8 cellular contexts compared by ENCODE assay signal in genomic region chr4:5998333-5998936, GRCh38. TPM values are rescaled to one million over a fixed set of nuclear protein-coding genes. Genes with fewer than 3 reads are reported as not detected.
A peak's percentile ranks its signal among the peaks of the same experiment; 100 is the strongest.
DNase-seq lines count a peak whose midpoint lies in the region; ATAC-seq and TF ChIP-seq lines count a peak whose summit lies in the region.

No MANE protein-coding gene starts in this region.

- H3K4me1 Mint-ChIP-seq in Caco-2 (ENCODE audit: low read depth, unreplicated experiment) = no peaks in the 10 kb centered on the region
- no peaks in the 10 kb centered on the region for H3K4me1 Mint-ChIP-seq in activated naive CD4-positive, alpha-beta T cell treated with anti-CD3 and anti-CD28 coated beads for 36 hours (ENCODE audit: low read depth)

- no peaks in the 10 kb centered on the region for H3K36me3 ChIP-seq in Caco-2 (ENCODE audit: control insufficient read depth, insufficient read depth, low read length)
- H3K36me3 ChIP-seq in Panc1 (ENCODE audit: control insufficient read depth, insufficient read depth, low read length) = no peaks in the 10 kb centered on the region

- H3K4me3 ChIP-seq in Caco-2 (ENCODE audit: low read depth, low read length) (no peak overlapping the region), Panc1 (ENCODE audit: low read depth in 2 of 2, low read length in 2 of 2) (no peak overlapping the region)

- intact Hi-C loops in Caco-2 (cut with micrococcal nuclease; ENCODE audit: unreplicated experiment) = loop anchor here (10.0 kb wide), 1 partner anchor 326 kb away; no protein-coding TSS in a partner anchor
- intact Hi-C loops in Panc1 (cut with micrococcal nuclease; ENCODE audit: unreplicated experiment) = loop anchor here (1.0 kb wide), 1 partner anchor 89 kb away; no protein-coding TSS in a partner anchor
- intact Hi-C loops in activated naive CD4-positive, alpha-beta T cell treated with anti-CD3 and anti-CD28 coated beads for 36 hours (cut with micrococcal nuclease) = loop anchor here (1.0 kb wide), 2 partner anchors 252 to 329 kb away; no protein-coding TSS in a partner anchor
- intact Hi-C loops in head of caudate nucleus (cut with DNase I) = loop anchor here (5.0 kb wide), 1 partner anchor 329 kb away; no protein-coding TSS in a partner anchor

- peaks cover 7% of the 10 kb centered on the region for H3K27me3 Mint-ChIP-seq in Caco-2 (ENCODE audit: insufficient read depth, unreplicated experiment)
- H3K27me3 Mint-ChIP-seq in activated naive CD4-positive, alpha-beta T cell treated with anti-CD3 and anti-CD28 coated beads for 36 hours (ENCODE audit: low read depth) = peaks cover 7% of the 10 kb centered on the region

- H3K9me3 ChIP-seq in Caco-2 (no peaks in the 10 kb centered on the region), Panc1 (ENCODE audit: control insufficient read depth, insufficient read depth, low read depth, low read length) (no peaks in the 10 kb centered on the region)

- in situ Hi-C loops in Panc1 (cut with HindIII; ENCODE audit: low pct_unique_long_range_greater_than_20kb, low sequenced_read_pairs) = no loop called here

- H3K4me1 ChIP-seq in Caco-2 (no peaks in the 10 kb centered on the region), Panc1 (ENCODE audit: control insufficient read depth, insufficient read depth, low read length) (no peaks in the 10 kb centered on the region)

- BruUV-seq in Caco-2 (replicated peaks; lab: Mats Ljungman, UMichigan) (no TSS peak), Panc1 (replicated peaks; lab: Mats Ljungman, UMichigan) (no TSS peak)

- no peaks in the 10 kb centered on the region for H3K27me3 ChIP-seq in Caco-2 (replicated peaks; ENCODE audit: control insufficient read depth, insufficient read depth, low read length)
- H3K27me3 ChIP-seq in Panc1 (ENCODE audit: control insufficient read depth, insufficient read depth, low read length) = no peaks in the 10 kb centered on the region

- H3K27ac ChIP-seq in Panc1 (ENCODE audit: low read length) = no peak overlapping the region

- POLR2A ChIA-PET in Caco-2 (lab: Charles Lee) = no interaction called here
- POLR2A ChIA-PET in Panc1 (lab: Charles Lee) = no interaction called here

- H3K4me3 Mint-ChIP-seq in Caco-2 (ENCODE audit: unreplicated experiment) = no peak overlapping the region
- H3K4me3 Mint-ChIP-seq in activated naive CD4-positive, alpha-beta T cell treated with anti-CD3 and anti-CD28 coated beads for 36 hours = no peak overlapping the region

- ATAC-seq in GM19372 (IDR thresholded peaks at IDR 0.05; ENCODE audit: low read depth, unreplicated experiment) (peak; percentile 84), Panc1 (peak; percentile 93), GM21737 (IDR thresholded peaks at IDR 0.05; ENCODE audit: unreplicated experiment) (no peak)

- TF ChIP-seq CTCF in Caco-2 (IDR thresholded peaks at IDR 0.05; ENCODE audit: insufficient read depth in 1 of 2, low read depth in 1 of 2, low read length in 1 of 2, severe bottlenecking in 1 of 2, unreplicated experiment in 1 of 2) (peak; percentile 80 to 90), Panc1 (IDR thresholded peaks at IDR 0.05) (peak; percentile 94)

- H3K36me3 Mint-ChIP-seq in Caco-2 (ENCODE audit: insufficient read depth, unreplicated experiment) = no peaks in the 10 kb centered on the region
- no peaks in the 10 kb centered on the region for H3K36me3 Mint-ChIP-seq in activated naive CD4-positive, alpha-beta T cell treated with anti-CD3 and anti-CD28 coated beads for 36 hours (ENCODE audit: low read depth)

- peak; percentile 63 to 65 for DNase-seq in Caco-2
- peak; percentile 58 for DNase-seq in HT1080 (ENCODE audit: low read depth)
- peak; percentile 41 for DNase-seq in Panc1 (ENCODE audit: low read depth, low spot score)
- peak; percentile 55 for DNase-seq in activated naive CD4-positive, alpha-beta T cell treated with anti-CD3 and anti-CD28 coated beads for 36 hours
- DNase-seq in head of caudate nucleus = peak; percentile 51 to 89 (median 75)
- peak; percentile 69 for DNase-seq in pons (ENCODE audit: low spot score)

- CTCF ChIA-PET in Caco-2 (lab: Charles Lee) (interaction anchor here (0.6 to 1.6 kb wide), 6 partner anchors 12 to 89 kb away, joined by 3 to 10 read pairs (median 3); no protein-coding TSS in a partner anchor), Panc1 (lab: Charles Lee) (interaction anchor here (0.6 to 1.4 kb wide), 5 partner anchors 41 to 333 kb away, joined by 3 to 5 read pairs (median 4); no protein-coding TSS in a partner anchor)
- CTCF ChIA-PET in activated naive CD4-positive, alpha-beta T cell treated with anti-CD3 and anti-CD28 coated beads for 36 hours (lab: Charles Lee) = interaction anchor here (0.6 to 2.5 kb wide), 15 partner anchors 9 to 391 kb away, joined by 3 to 9 read pairs (median 4); no protein-coding TSS in a partner anchor

- H3K9me3 Mint-ChIP-seq in Caco-2 (ENCODE audit: unreplicated experiment) = no peaks in the 10 kb centered on the region
- no peaks in the 10 kb centered on the region for H3K9me3 Mint-ChIP-seq in activated naive CD4-positive, alpha-beta T cell treated with anti-CD3 and anti-CD28 coated beads for 36 hours

- H3K27ac Mint-ChIP-seq in Caco-2 (ENCODE audit: unreplicated experiment) = no peak overlapping the region
- H3K27ac Mint-ChIP-seq in activated naive CD4-positive, alpha-beta T cell treated with anti-CD3 and anti-CD28 coated beads for 36 hours = no peak overlapping the region

RNA-seq across cellular contexts. Expression of gene C4orf50, which starts 19.8 kb away (rescaled TPM):
- total RNA-seq in Caco-2 (2022) (not detected in 2 replicates), Panc1 (2021; ENCODE audit: unreplicated experiment) (under 0.01 TPM)
- not detected in 2 replicates for total RNA-seq in HT1080 (2014; rRNA removed; shearing (Covaris generic))
- polyA plus RNA-seq in HT1080 (2015; cell fraction: cytosol; rRNA removed) = not detected in 2 replicates
- not detected in 2 replicates for polyA plus RNA-seq in HT1080 (2015; cell fraction: nucleus; rRNA removed)
- polyA plus RNA-seq in Panc1 (2012; ENCODE audit: insufficient read length) = not detected
- not detected for total RNA-seq in activated naive CD4-positive, alpha-beta T cell treated with anti-CD3 and anti-CD28 coated beads for 36 hours
